21 cellular contexts compared by ENCODE assay signal in genomic region chr3:156635034-156635433, GRCh38. TPM values are rescaled to one million over a fixed set of nuclear protein-coding genes. Genes with fewer than 3 reads are reported as not detected.
A peak's percentile ranks its signal among the peaks of the same experiment; 100 is the strongest.
DNase-seq lines count a peak whose midpoint lies in the region; ATAC-seq, FAIRE-seq and TF ChIP-seq lines count a peak whose summit lies in the region.
"Had no signal": no experiment of that assay in that cellular context is flagged by ENCODE, and none has a peak within 500 bp of the region (broad histone marks: within the 10 kb centered on the region; RNA-seq: fewer than 3 reads in every experiment).

No MANE protein-coding gene starts in this region.

- no peak overlapping the region for H3K4me3 ChIP-seq in GM12878
- H3K4me3 ChIP-seq: A549, Peyer's patch had no signal

- BruUV-seq in GM12878 (replicated peaks; lab: Mats Ljungman, UMichigan): no TSS peak

- ATAC-seq in GM18511 (IDR thresholded peaks at IDR 0.05; ENCODE audit: unreplicated experiment) (peak; percentile 49), HG02852 (IDR thresholded peaks at IDR 0.05; ENCODE audit: unreplicated experiment) (peak; percentile 40), GM12878 (peak; percentile 59), HG02623 (IDR thresholded peaks at IDR 0.05; ENCODE audit: unreplicated experiment) (no peak)
- peak; percentile 59 to 67 for ATAC-seq in stimulated activated naive B cell treated with anti-CD40 and anti-IgM and Interleukin-4, amounts not matched to agents 10 μg/mL and 1 μg/mL and 100 μg/mL, for 72 hours (replicated peaks)
- ATAC-seq: A549, T-cell had no signal

- TF ChIP-seq EP300 in GM12878 (IDR thresholded peaks at IDR 0.05; ENCODE audit: borderline replicate concordance in 1 of 2, control insufficient read depth in 1 of 2, low read depth in 2 of 2, low read length in 2 of 2): no peak

- H3K36me3 Mint-ChIP-seq in stimulated activated naive B cell treated with anti-CD40 and anti-IgM and Interleukin-4, amounts not matched to agents 10 μg/mL and 1 μg/mL and 100 μg/mL, for 72 hours: no peaks in the 10 kb centered on the region
- H3K36me3 Mint-ChIP-seq: CD14-positive monocyte, T-cell had no signal

- RAD21 ChIA-PET in GM12878 (lab: Charles Lee; ENCODE audit: unreplicated experiment): no interaction called here

- no peaks in the 10 kb centered on the region for H3K9me3 Mint-ChIP-seq in stimulated activated naive B cell treated with anti-CD40 and anti-IgM and Interleukin-4, amounts not matched to agents 10 μg/mL and 1 μg/mL and 100 μg/mL, for 72 hours
- H3K9me3 Mint-ChIP-seq: CD14-positive monocyte, T-cell had no signal

- 73% methylated on average over 3 of the region's 3 CpGs for WGBS in GM12878 (ENCODE audit: insufficient coverage, insufficient replicate concordance, low lambda C conversion rate, missing lambda C conversion rate)

- SMC1A ChIA-PET in GM12878 (lab: Charles Lee; ENCODE audit: uncharacterized antibody, unreplicated experiment): interaction anchor here (1.0 to 3.4 kb wide), 4 partner anchors 9 to 81 kb away, joined by 3 to 9 read pairs (median 6); partner anchors contain the start of gene SSR3

- in situ Hi-C loops in GM12878 (cut with MboI): no loop called here

- no peak for TF ChIP-seq POLR2A in GM12878 (IDR thresholded peaks at IDR 0.05; ENCODE audit: low read depth, low read length)

- H2AFZ ChIP-seq in GM12878 (ENCODE audit: control insufficient read depth, low read depth, low read length): peak overlapping the region; percentile 9; the same call in 1 of the 2 replicates

- H3K27ac Mint-ChIP-seq in stimulated activated naive B cell treated with anti-CD40 and anti-IgM and Interleukin-4, amounts not matched to agents 10 μg/mL and 1 μg/mL and 100 μg/mL, for 72 hours: no peak overlapping the region
- H3K27ac Mint-ChIP-seq: B cell, CD14-positive monocyte, T-cell had no signal

- no peaks in the 10 kb centered on the region for H3K4me1 ChIP-seq in GM12878 (ENCODE audit: control insufficient read depth, insufficient read depth, low read length)
- H3K4me1 ChIP-seq: A549, Peyer's patch had no signal

- no peak overlapping the region for H3K4me3 Mint-ChIP-seq in stimulated activated naive B cell treated with anti-CD40 and anti-IgM and Interleukin-4, amounts not matched to agents 10 μg/mL and 1 μg/mL and 100 μg/mL, for 72 hours
- H3K4me3 Mint-ChIP-seq: B cell, CD14-positive monocyte, T-cell had no signal

- H3K9me3 ChIP-seq in GM12878 (replicated peaks; ENCODE audit: control insufficient read depth, insufficient read depth, low read length): no peaks in the 10 kb centered on the region
- H3K9me3 ChIP-seq: A549, Peyer's patch had no signal

- H3K36me3 ChIP-seq in GM12878 (ENCODE audit: control insufficient read depth in 2 of 2, insufficient read depth in 2 of 2, low read length in 1 of 2): no peaks in the 10 kb centered on the region
- H3K36me3 ChIP-seq: Peyer's patch had no signal

- TF ChIP-seq RAD21 in GM12878 (IDR thresholded peaks at IDR 0.05; ENCODE audit: insufficient read depth, low read depth, low read length): no peak

- no peaks in the 10 kb centered on the region for H3K27me3 Mint-ChIP-seq in stimulated activated naive B cell treated with anti-CD40 and anti-IgM and Interleukin-4, amounts not matched to agents 10 μg/mL and 1 μg/mL and 100 μg/mL, for 72 hours
- H3K27me3 Mint-ChIP-seq: B cell, T-cell had no signal

- no peaks in the 10 kb centered on the region for H4K20me1 ChIP-seq in GM12878 (ENCODE audit: control insufficient read depth, insufficient read depth)

- POLR2A ChIA-PET in GM12878 (lab: Charles Lee): no interaction called here

- H3K4me1 Mint-ChIP-seq in stimulated activated naive B cell treated with anti-CD40 and anti-IgM and Interleukin-4, amounts not matched to agents 10 μg/mL and 1 μg/mL and 100 μg/mL, for 72 hours: no peaks in the 10 kb centered on the region
- H3K4me1 Mint-ChIP-seq: B cell, CD14-positive monocyte, T-cell had no signal

- intact Hi-C loops in GM12878 (cut with micrococcal nuclease; ENCODE audit: unreplicated experiment): no loop called here

- no peak overlapping the region for H3K9ac ChIP-seq in GM12878 (ENCODE audit: control insufficient read depth, insufficient read depth, low read length)

- CTCF ChIA-PET in GM12878 (lab: Yijun Ruan, JAX): interaction anchor here (0.9 kb wide), 1 partner anchor 38 kb away, joined by 3 read pairs; no protein-coding TSS in a partner anchor

- H3K27ac ChIP-seq in GM12878 (ENCODE audit: control insufficient read depth, insufficient read depth): no peak overlapping the region
- H3K27ac ChIP-seq: A549, Peyer's patch had no signal

- no peak for TF ChIP-seq CTCF in GM12878 (IDR thresholded peaks at IDR 0.05 in 2 of 3, conservative IDR thresholded peaks at IDR 0.05 in 1 of 3; ENCODE audit: control insufficient read depth in 2 of 3, extremely low read depth in 1 of 3, insufficient read depth in 1 of 3, low read depth in 3 of 3, low read length in 3 of 3)

- no peak for FAIRE-seq in GM12878 (lab: Jason Lieb, UNC)
- FAIRE-seq: A549, H54 had no signal

- H3K79me2 ChIP-seq in GM12878 (ENCODE audit: control insufficient read depth, insufficient read depth, low read length): no peaks in the 10 kb centered on the region

- H3K27me3 ChIP-seq in GM12878 (replicated peaks in 1 of 2; ENCODE audit: control insufficient read depth in 2 of 2, insufficient read depth in 2 of 2, low read length in 1 of 2): no peaks in the 10 kb centered on the region
- H3K27me3 ChIP-seq: Peyer's patch had no signal

- H3K4me2 ChIP-seq in GM12878 (ENCODE audit: control insufficient read depth, insufficient read depth): no peak overlapping the region
- H3K4me2 ChIP-seq: A549 had no signal

- DNase-seq in GM12878 (ENCODE audit: low read depth, low spot score) (no peak), NCI-H2029 (lab: John Stamatoyannopoulos, UW) (no peak), NK-92 (lab: John Stamatoyannopoulos, UW; ENCODE audit: unreplicated experiment) (no peak)
- no peak for DNase-seq in stimulated activated naive B cell treated with anti-CD40 and anti-IgM and Interleukin-4, amounts not matched to agents 10 μg/mL and 1 μg/mL and 100 μg/mL, for 72 hours
- DNase-seq: GDM1, KBM-7, NCI-H1092 treated with DMSO at 0.1 percent for 48 hours, NCI-H1436 treated with DMSO at 0.1 percent for 48 hours, NCI-H2029 treated with DMSO at 0.1 percent for 48 hours, NCI-H345, NCI-H524, NCI-H774, Peyer's patch, T-cell had no signal

TF ChIP-seq in GM12878, 131 proteins besides CTCF, POLR2A, EP300 and RAD21:
- TF ChIP-seq IRF4 (IDR thresholded peaks at IDR 0.05; ENCODE audit: low read depth, low read length) (no peak), ZNF687 (IDR thresholded peaks at IDR 0.05) (0 out of 2 replicates have a peak, but pooled peaks have one; percentile 23), HDAC6 (IDR thresholded peaks at IDR 0.05; ENCODE audit: unreplicated experiment) (no peak), KLF5 (IDR thresholded peaks at IDR 0.05; ENCODE audit: partially characterized antibody) (no peak)

RNA-seq across cellular contexts. Expression of gene TIPARP, which starts 39.4 kb away (rescaled TPM):
- 60.0 and 68.9 TPM in 2 replicates for total RNA-seq in GM12878 (2013; cell fraction: nucleolus; rRNA removed)
- total RNA-seq in GM12878 (2014; rRNA removed) (17.8 and 23.4 TPM in 2 replicates), GM12878 (2014; rRNA removed; fragmentation: Illumina TruSeq; extraction: Trizol) (21.5 TPM in 2 replicates), GM12878 (2021) (13.8 and 14.8 TPM in 2 replicates)
- 12.8 TPM for polyA plus RNA-seq in GM12878 (2011; ENCODE audit: low read depth)
- polyA plus RNA-seq in GM12878 (2011; rRNA removed) (13.5 and 17.2 TPM in 2 replicates), GM12878 (2014; fragmentation: Illumina TruSeq; extraction: Trizol) (17.8 and 22.1 TPM in 2 replicates), GM12878 (2014; fragmentation: Nextera tagmentation; extraction: Ambion mirVana) (1 to 10 TPM; 3.2 to 3.3 TPM), GM12878 (2014; rRNA removed) (7.6 and 9.3 TPM in 2 replicates), GM12878 (2016; fragmentation: Nextera tagmentation; extraction: Ambion mirVana) (1 to 10 TPM; 6.1 to 7.9 TPM)
- polyA plus RNA-seq in GM12878 (2011; cell fraction: cytosol; rRNA removed): 5.4 and 9.3 TPM in 2 replicates
- polyA plus RNA-seq in GM12878 (2011; cell fraction: nucleus; rRNA removed): 12.0 and 17.3 TPM in 2 replicates
- polyA plus RNA-seq in GM12878 (2012): 16.9 and 22.4 TPM in 2 replicates
- polyA minus RNA-seq in GM12878 (2011; rRNA and poly(A)+ RNA removed): 17.3 and 21.8 TPM in 2 replicates
- 6.5 and 7.7 TPM in 2 replicates for polyA minus RNA-seq in GM12878 (2011; cell fraction: cytosol; rRNA and poly(A)+ RNA removed)
- polyA minus RNA-seq in GM12878 (2011; cell fraction: nucleus; rRNA and poly(A)+ RNA removed): 41.8 and 42.7 TPM in 2 replicates
